ENCODE assay signal across 1 cellular context in the genomic region with DNA sequence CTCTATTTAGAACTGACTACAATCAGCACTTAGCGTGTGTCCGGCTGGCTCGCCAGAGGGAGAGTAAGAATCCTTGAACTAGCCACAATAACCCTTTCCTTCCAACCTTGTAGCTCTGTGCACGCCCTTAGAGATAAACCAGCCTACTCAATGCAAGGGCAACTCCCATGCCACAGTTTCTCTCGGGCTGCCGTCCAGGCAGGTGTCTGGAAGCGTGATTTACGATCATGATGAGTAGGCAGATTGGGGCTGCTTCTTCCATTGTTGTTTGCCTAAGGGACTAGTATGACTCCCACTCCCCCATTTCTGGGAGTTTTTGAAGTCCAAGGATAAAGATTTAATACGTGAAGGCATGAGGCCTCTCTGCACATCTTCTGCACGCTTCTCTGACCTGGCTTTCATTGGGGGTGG.
TF ChIP-seq lines count a peak whose summit lies in the region.

No MANE protein-coding gene starts in this region.

TF ChIP-seq in HEK293, 187 proteins besides CTCF, POLR2A, EP300 and RAD21 (continued from another document):
- TF ChIP-seq PRDM4 (tag by site-specific recombination; IDR thresholded peaks at IDR 0.05) (no peak), ZNF529 (tag by site-specific recombination; IDR thresholded peaks at IDR 0.05; ENCODE audit: insufficient replicate concordance) (no peak), WT1 (tag by site-specific recombination; IDR thresholded peaks at IDR 0.05) (peak; percentile 90), ZFHX2 (tag by site-specific recombination; conservative IDR thresholded peaks at IDR 0.05) (peak; percentile 92), ZNF692 (tag by site-specific recombination; IDR thresholded peaks at IDR 0.05) (no peak), ZNF391 (tag by site-specific recombination; IDR thresholded peaks at IDR 0.05; ENCODE audit: borderline replicate concordance, low read depth) (no peak), ZNF677 (tag by site-specific recombination; IDR thresholded peaks at IDR 0.05) (no peak), ZNF266 (tag by site-specific recombination; IDR thresholded peaks at IDR 0.05; ENCODE audit: low read depth) (no peak), YY2 (tag by site-specific recombination; IDR thresholded peaks at IDR 0.05) (no peak), ZNF433 (tag by site-specific recombination; IDR thresholded peaks at IDR 0.05; ENCODE audit: low read depth) (no peak), HOXA7 (CRISPR knock-in tag; IDR thresholded peaks at IDR 0.05; ENCODE audit: borderline replicate concordance) (no peak), ZNF670 (tag by site-specific recombination; IDR thresholded peaks at IDR 0.05; ENCODE audit: low read depth) (no peak), ZNF350 (tag by site-specific recombination; IDR thresholded peaks at IDR 0.05) (no peak), ZNF792 (tag by site-specific recombination; IDR thresholded peaks at IDR 0.05) (no peak), ZNF16 (tag by site-specific recombination; IDR thresholded peaks at IDR 0.05; ENCODE audit: low read depth) (no peak)
- TF ChIP-seq, protein P1, sequence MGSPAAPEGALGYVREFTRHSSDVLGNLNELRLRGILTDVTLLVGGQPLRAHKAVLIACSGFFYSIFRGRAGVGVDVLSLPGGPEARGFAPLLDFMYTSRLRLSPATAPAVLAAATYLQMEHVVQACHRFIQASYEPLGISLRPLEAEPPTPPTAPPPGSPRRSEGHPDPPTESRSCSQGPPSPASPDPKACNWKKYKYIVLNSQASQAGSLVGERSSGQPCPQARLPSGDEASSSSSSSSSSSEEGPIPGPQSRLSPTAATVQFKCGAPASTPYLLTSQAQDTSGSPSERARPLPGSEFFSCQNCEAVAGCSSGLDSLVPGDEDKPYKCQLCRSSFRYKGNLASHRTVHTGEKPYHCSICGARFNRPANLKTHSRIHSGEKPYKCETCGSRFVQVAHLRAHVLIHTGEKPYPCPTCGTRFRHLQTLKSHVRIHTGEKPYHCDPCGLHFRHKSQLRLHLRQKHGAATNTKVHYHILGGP (tag by site-specific recombination; IDR thresholded peaks at IDR 0.05), result no peak
- TF ChIP-seq, protein P2, sequence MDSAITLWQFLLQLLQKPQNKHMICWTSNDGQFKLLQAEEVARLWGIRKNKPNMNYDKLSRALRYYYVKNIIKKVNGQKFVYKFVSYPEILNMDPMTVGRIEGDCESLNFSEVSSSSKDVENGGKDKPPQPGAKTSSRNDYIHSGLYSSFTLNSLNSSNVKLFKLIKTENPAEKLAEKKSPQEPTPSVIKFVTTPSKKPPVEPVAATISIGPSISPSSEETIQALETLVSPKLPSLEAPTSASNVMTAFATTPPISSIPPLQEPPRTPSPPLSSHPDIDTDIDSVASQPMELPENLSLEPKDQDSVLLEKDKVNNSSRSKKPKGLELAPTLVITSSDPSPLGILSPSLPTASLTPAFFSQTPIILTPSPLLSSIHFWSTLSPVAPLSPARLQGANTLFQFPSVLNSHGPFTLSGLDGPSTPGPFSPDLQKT (IDR thresholded peaks at IDR 0.05; ENCODE audit: borderline replicate concordance, low read depth, low read length), result no peak
